Comparison of ENCODE assay signal across 8 cellular contexts in genomic region chr16:83898463-83899271, GRCh38. TPM values are rescaled to one million over a fixed set of nuclear protein-coding genes. Genes with fewer than 3 reads are reported as not detected.
DNase-seq lines count a peak whose midpoint lies in the region; ATAC-seq lines count a peak whose summit lies in the region.

TSS of gene MLYCD (plus strand) at chr16:83899115. CDS start at chr16:83899145, 30 bp downstream.

- H3K27ac ChIP-seq in muscle layer of duodenum (ENCODE audit: low read length): peak within 1 kb of the TSS; percentile 36

- peak within 1 kb of the TSS; percentile 96 for H3K4me3 Mint-ChIP-seq in activated T-cell treated with anti-CD3 and anti-CD28 coated beads, Interleukin-2, amount 50 U/mL, for 4 hours

- H3K4me1 ChIP-seq in muscle layer of duodenum (ENCODE audit: control insufficient read depth in 1 of 2, insufficient read depth in 2 of 2, low read length in 2 of 2): peaks cover 6 to 42% of the 10 kb centered on the region in 2 donors

- no peaks in the 10 kb centered on the region for H3K36me3 Mint-ChIP-seq in activated T-cell treated with anti-CD3 and anti-CD28 coated beads, Interleukin-2, amount 50 U/mL, for 4 hours (ENCODE audit: insufficient read depth)

- no peaks in the 10 kb centered on the region for H3K9me3 ChIP-seq in muscle layer of duodenum (ENCODE audit: control insufficient read depth in 1 of 2, low read length in 2 of 2)

- DNase-seq in CMK (ENCODE audit: low read depth): peak; percentile 46
- peak; percentile 84 for DNase-seq in OCI-M1 (lab: John Stamatoyannopoulos, UW)
- DNase-seq in activated T-cell treated with anti-CD3 and anti-CD28 coated beads, Interleukin-2, amount 50 U/mL, for 4 hours: peak; percentile 57
- peak; percentile 36 for DNase-seq in stimulated activated CD8-positive, alpha-beta memory T cell treated with anti-CD3 and anti-CD28 coated beads, Interleukin-7, amount 100 ng/mL, for 24 hours (ENCODE audit: low read depth)

- H3K9me3 Mint-ChIP-seq in activated T-cell treated with anti-CD3 and anti-CD28 coated beads, Interleukin-2, amount 50 U/mL, for 4 hours: no peaks in the 10 kb centered on the region

- H3K27me3 ChIP-seq in muscle layer of duodenum (ENCODE audit: low read depth, low read length): no peaks in the 10 kb centered on the region

- peak within 1 kb of the TSS; percentile 81 to 83 for H3K4me3 ChIP-seq in muscle layer of duodenum (ENCODE audit: low read depth in 1 of 2, low read length in 2 of 2)

- peaks cover 35% of the 10 kb centered on the region for H3K4me1 Mint-ChIP-seq in activated T-cell treated with anti-CD3 and anti-CD28 coated beads, Interleukin-2, amount 50 U/mL, for 4 hours (ENCODE audit: low read depth)

- H3K27me3 Mint-ChIP-seq in activated T-cell treated with anti-CD3 and anti-CD28 coated beads, Interleukin-2, amount 50 U/mL, for 4 hours (ENCODE audit: low read depth): peaks cover 7% of the 10 kb centered on the region

- no peaks in the 10 kb centered on the region for H3K36me3 ChIP-seq in muscle layer of duodenum (ENCODE audit: control insufficient read depth in 1 of 2, insufficient read depth in 2 of 2, low read length in 2 of 2)

- ATAC-seq in GM19372 (IDR thresholded peaks at IDR 0.05; ENCODE audit: low read depth, unreplicated experiment) (peak; percentile 88), HG03469 (IDR thresholded peaks at IDR 0.05; ENCODE audit: unreplicated experiment) (peak; percentile 77), esophagus mucosa (peak; percentile 91)
- ATAC-seq in activated T-cell treated with anti-CD3 and anti-CD28 coated beads, Interleukin-2, amount 50 U/mL, for 4 hours: peak; percentile 97 to 98

RNA-seq across cellular contexts. Expression of gene MLYCD, which starts in this region (rescaled TPM):
- 1 to 10 TPM; 1.8 to 2.1 (median 1.9) TPM for total RNA-seq in activated T-cell treated with anti-CD3 and anti-CD28 coated beads, Interleukin-2, amount 50 U/mL, for 4 hours
- 2.1 TPM for total RNA-seq in esophagus mucosa

Comparison
In these comparisons a context has a peak if more than half of its experiments do, and no peak if none do; other contexts are left out.
1. Peak in every context shown above with its lines: DNase-seq, ATAC-seq, H3K4me3 ChIP-seq and H3K27ac ChIP-seq.